In genomic region chr14:86203843-86204242, GRCh38 we compare ENCODE assay signal across 2 cellular contexts.
TF ChIP-seq lines count a peak whose summit lies in the region.

No MANE protein-coding gene starts in this region.

TF ChIP-seq in HepG2, 621 proteins besides CTCF, POLR2A, EP300 and RAD21 (continued from another document):
- TF ChIP-seq MYPOP (CRISPR knock-in tag; IDR thresholded peaks at IDR 0.05) (no peak), PAX8 (CRISPR knock-in tag; IDR thresholded peaks at IDR 0.05; ENCODE audit: borderline replicate concordance) (no peak), KAT2B (IDR thresholded peaks at IDR 0.05; ENCODE audit: borderline replicate concordance, low read depth, low read length) (no peak), JARID2 (CRISPR knock-in tag; IDR thresholded peaks at IDR 0.05; ENCODE audit: insufficient replicate concordance) (no peak), KAT7 (CRISPR knock-in tag; IDR thresholded peaks at IDR 0.05; ENCODE audit: borderline replicate concordance) (no peak), ZNF335 (CRISPR knock-in tag; IDR thresholded peaks at IDR 0.05) (no peak), RFX5 (IDR thresholded peaks at IDR 0.05; ENCODE audit: low read depth, low read length) (no peak), BRCA1 (CRISPR knock-in tag; IDR thresholded peaks at IDR 0.05) (no peak), ZNF660 (CRISPR knock-in tag; IDR thresholded peaks at IDR 0.05; ENCODE audit: borderline replicate concordance, low read depth) (no peak)
- TF ChIP-seq, protein P1, sequence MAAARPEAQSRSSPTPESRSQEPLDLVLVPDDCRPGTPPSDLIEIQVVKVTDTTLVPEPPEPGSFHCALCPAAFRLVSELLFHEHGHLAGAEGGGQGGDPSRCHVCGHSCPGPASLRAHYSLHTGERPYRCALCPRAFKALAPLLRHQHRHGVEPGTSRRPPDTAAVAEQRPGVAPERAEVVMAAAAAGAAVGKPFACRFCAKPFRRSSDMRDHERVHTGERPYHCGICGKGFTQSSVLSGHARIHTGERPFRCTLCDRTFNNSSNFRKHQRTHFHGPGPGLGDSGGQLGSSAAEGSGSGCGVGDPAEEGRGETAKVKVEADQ (CRISPR knock-in tag; IDR thresholded peaks at IDR 0.05; ENCODE audit: borderline replicate concordance) = no peak

TF ChIP-seq in WTC11, 78 proteins besides CTCF, POLR2A, EP300 and RAD21 (continued from another document):
- no peak for TF ChIP-seq ZSCAN18 (CRISPR knock-in tag; IDR thresholded peaks at IDR 0.05)
- TF ChIP-seq RORB (CRISPR knock-in tag; IDR thresholded peaks at IDR 0.05) = no peak
- no peak for TF ChIP-seq SMAD3 (CRISPR knock-in tag; IDR thresholded peaks at IDR 0.05; ENCODE audit: borderline replicate concordance)
- TF ChIP-seq TEAD4 (CRISPR knock-in tag; IDR thresholded peaks at IDR 0.05) = no peak
- no peak for TF ChIP-seq PREB (CRISPR knock-in tag; IDR thresholded peaks at IDR 0.05; ENCODE audit: borderline replicate concordance)
- TF ChIP-seq GRHL2 (CRISPR knock-in tag; IDR thresholded peaks at IDR 0.05; ENCODE audit: insufficient replicate concordance, severe bottlenecking) = no peak
- TF ChIP-seq, protein P2, sequence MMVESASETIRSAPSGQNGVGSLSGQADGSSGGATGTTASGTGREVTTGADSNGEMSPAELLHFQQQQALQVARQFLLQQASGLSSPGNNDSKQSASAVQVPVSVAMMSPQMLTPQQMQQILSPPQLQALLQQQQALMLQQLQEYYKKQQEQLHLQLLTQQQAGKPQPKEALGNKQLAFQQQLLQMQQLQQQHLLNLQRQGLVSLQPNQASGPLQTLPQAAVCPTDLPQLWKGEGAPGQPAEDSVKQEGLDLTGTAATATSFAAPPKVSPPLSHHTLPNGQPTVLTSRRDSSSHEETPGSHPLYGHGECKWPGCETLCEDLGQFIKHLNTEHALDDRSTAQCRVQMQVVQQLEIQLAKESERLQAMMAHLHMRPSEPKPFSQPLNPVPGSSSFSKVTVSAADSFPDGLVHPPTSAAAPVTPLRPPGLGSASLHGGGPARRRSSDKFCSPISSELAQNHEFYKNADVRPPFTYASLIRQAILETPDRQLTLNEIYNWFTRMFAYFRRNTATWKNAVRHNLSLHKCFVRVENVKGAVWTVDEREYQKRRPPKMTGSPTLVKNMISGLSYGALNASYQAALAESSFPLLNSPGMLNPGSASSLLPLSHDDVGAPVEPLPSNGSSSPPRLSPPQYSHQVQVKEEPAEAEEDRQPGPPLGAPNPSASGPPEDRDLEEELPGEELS (CRISPR knock-in tag; IDR thresholded peaks at IDR 0.05) = no peak
- TF ChIP-seq, protein P3, sequence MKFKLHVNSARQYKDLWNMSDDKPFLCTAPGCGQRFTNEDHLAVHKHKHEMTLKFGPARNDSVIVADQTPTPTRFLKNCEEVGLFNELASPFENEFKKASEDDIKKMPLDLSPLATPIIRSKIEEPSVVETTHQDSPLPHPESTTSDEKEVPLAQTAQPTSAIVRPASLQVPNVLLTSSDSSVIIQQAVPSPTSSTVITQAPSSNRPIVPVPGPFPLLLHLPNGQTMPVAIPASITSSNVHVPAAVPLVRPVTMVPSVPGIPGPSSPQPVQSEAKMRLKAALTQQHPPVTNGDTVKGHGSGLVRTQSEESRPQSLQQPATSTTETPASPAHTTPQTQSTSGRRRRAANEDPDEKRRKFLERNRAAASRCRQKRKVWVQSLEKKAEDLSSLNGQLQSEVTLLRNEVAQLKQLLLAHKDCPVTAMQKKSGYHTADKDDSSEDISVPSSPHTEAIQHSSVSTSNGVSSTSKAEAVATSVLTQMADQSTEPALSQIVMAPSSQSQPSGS (CRISPR knock-in tag; IDR thresholded peaks at IDR 0.05; ENCODE audit: borderline replicate concordance, low read depth) = no peak
